8 cellular contexts compared by ENCODE assay signal in the genomic region with DNA sequence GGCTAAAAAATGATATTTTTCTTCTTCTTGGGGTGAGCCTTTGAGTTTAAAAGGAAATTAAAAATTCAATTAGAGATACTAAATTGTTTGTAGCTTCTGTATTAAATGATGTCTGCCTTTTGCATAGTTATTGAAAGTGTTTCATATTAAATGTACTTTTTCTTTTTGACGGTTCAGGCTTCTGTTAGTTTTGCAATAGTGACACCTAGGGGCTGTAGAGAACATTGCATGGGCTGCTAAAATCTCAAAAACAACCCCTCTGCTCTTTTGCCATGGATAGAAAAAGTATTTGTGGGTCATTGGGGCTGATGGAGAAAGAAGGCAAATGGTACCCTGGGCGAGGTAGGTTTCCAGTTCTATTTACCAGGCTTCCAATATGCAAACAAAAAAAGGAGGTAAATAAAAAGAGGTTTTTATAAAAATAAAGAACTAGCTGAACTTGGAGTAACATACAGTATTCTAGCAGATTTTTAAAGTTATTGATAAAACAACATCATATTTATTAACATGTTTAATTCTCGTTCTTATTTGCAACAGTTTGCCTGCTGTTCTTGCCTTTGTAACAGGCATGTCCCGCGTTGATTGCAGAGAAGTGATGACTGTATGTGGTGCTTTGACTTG.
DNase-seq lines count a peak whose midpoint lies in the region; ATAC-seq, FAIRE-seq and TF ChIP-seq lines count a peak whose summit lies in the region.

No MANE protein-coding gene starts in this region.

- peak overlapping the region in 1 of 2 experiments; percentile 62 for H3K18ac ChIP-seq in mesenchymal stem cell (ENCODE audit: low read depth in 1 of 2, low read length in 2 of 2)

- H2BK15ac ChIP-seq in mesenchymal stem cell (ENCODE audit: low read depth, poor library complexity, severe bottlenecking): no peak overlapping the region

- no peak overlapping the region for H3K4ac ChIP-seq in mesenchymal stem cell (ENCODE audit: low read depth in 1 of 2, low read length in 2 of 2)

- intact Hi-C loops in colonic mucosa (cut with DNase I): loop anchor here (1.0 to 10.0 kb wide), 2 partner anchors 405 to 959 kb away; partner anchors contain the start of gene FGGY

- H3K4me1 ChIP-seq in colonic mucosa: no peaks in the 10 kb centered on the region
- H3K4me1 ChIP-seq in mesenchymal stem cell (ENCODE audit: control insufficient read depth, insufficient read depth, low read depth, low read length): peaks cover 2% of the 10 kb centered on the region

- peak; percentile 72 for DNase-seq in DMS53 treated with DMSO at 0.1 percent for 48 hours (lab: John Stamatoyannopoulos, UW; ENCODE audit: unreplicated experiment)
- DNase-seq in KBM-7: peak; percentile 67
- peak; percentile 56 for DNase-seq in RCC 7860 (ENCODE audit: low spot score)
- DNase-seq in colonic mucosa: no peak
- peak; percentile 61 for DNase-seq in mesenchymal stem cell
- DNase-seq in NCI-H524 treated with DMSO at 0.1 percent for 48 hours (lab: John Stamatoyannopoulos, UW): no peak
- no peak for DNase-seq in NCI-H226

- H2BK120ac ChIP-seq in mesenchymal stem cell (ENCODE audit: low read depth, low read length): no peak overlapping the region

- TF ChIP-seq CTCF in colonic mucosa (IDR thresholded peaks at IDR 0.05): peak; percentile 89

- H2BK12ac ChIP-seq in mesenchymal stem cell (ENCODE audit: low read length in 2 of 2): no peak overlapping the region

- no peak overlapping the region for H3K27ac ChIP-seq in colonic mucosa
- no peak overlapping the region for H3K27ac ChIP-seq in mesenchymal stem cell (ENCODE audit: low read length, poor library complexity, severe bottlenecking)

- WGBS in mesenchymal stem cell: 62% methylated on average over 3 of the region's 5 CpGs

- H3K27me3 ChIP-seq in colonic mucosa (no peaks in the 10 kb centered on the region), mesenchymal stem cell (ENCODE audit: control insufficient read depth in 1 of 2, insufficient read depth in 1 of 2, low read length in 2 of 2) (no peaks in the 10 kb centered on the region)

- no peak overlapping the region for H2AFZ ChIP-seq in mesenchymal stem cell (ENCODE audit: low read depth, low read length)

- H3K36me3 ChIP-seq in colonic mucosa (no peaks in the 10 kb centered on the region), mesenchymal stem cell (ENCODE audit: control insufficient read depth in 1 of 2, insufficient read depth in 2 of 2, low read depth in 1 of 2, low read length in 2 of 2) (no peaks in the 10 kb centered on the region)

- no peak overlapping the region for H3K23ac ChIP-seq in mesenchymal stem cell (ENCODE audit: low read length in 2 of 2)

- no peak overlapping the region for H2BK5ac ChIP-seq in mesenchymal stem cell (ENCODE audit: low read depth, low read length, poor library complexity, severe bottlenecking)

- no peak overlapping the region for H4K8ac ChIP-seq in mesenchymal stem cell (ENCODE audit: low read length)

- ATAC-seq in GM21526 (IDR thresholded peaks at IDR 0.05; ENCODE audit: low FRiP score, unreplicated experiment): no peak

- no peak overlapping the region for H3K4me2 ChIP-seq in mesenchymal stem cell (ENCODE audit: low read length, poor library complexity, severe bottlenecking)

- no peak overlapping the region for H2AK5ac ChIP-seq in mesenchymal stem cell (ENCODE audit: low read length, severe bottlenecking)

- H3K79me1 ChIP-seq in mesenchymal stem cell (replicated peaks; ENCODE audit: low read length, poor library complexity, severe bottlenecking): no peaks in the 10 kb centered on the region

- H3K9me3 ChIP-seq in colonic mucosa (no peaks in the 10 kb centered on the region), mesenchymal stem cell (ENCODE audit: control insufficient read depth, low read length) (no peaks in the 10 kb centered on the region)

- H3K9ac ChIP-seq in colonic mucosa (ENCODE audit: low read depth in 2 of 2, low read length in 2 of 2) (no peak overlapping the region), mesenchymal stem cell (ENCODE audit: low read length) (peak overlapping the region; percentile 84)

- FAIRE-seq in RCC 7860 (lab: Jason Lieb, UNC): peak; percentile 78

- H3K4me3 ChIP-seq in colonic mucosa (no peak overlapping the region), mesenchymal stem cell (ENCODE audit: insufficient read depth in 1 of 2, low read depth in 1 of 2, low read length in 2 of 2) (no peak overlapping the region)

- in situ Hi-C loops in KBM-7 (cut with MboI; ENCODE audit: low pct_unique_long_range_greater_than_20kb, low sequenced_read_pairs): no loop called here

- H3K14ac ChIP-seq in mesenchymal stem cell (ENCODE audit: low read length in 2 of 2): no peak overlapping the region

- H4K91ac ChIP-seq in mesenchymal stem cell (ENCODE audit: low read length): no peak overlapping the region

Comparison
In these comparisons a context has a peak if more than half of its experiments do, and no peak if none do; other contexts are left out.
1. DNase-seq: peak in DMS53 treated with DMSO at 0.1 percent for 48 hours (single experiment), KBM-7 (single experiment), RCC 7860 (single experiment) and mesenchymal stem cell (single experiment); none in colonic mucosa (single experiment), NCI-H524 treated with DMSO at 0.1 percent for 48 hours (single experiment) and NCI-H226 (single experiment).